In the genomic region with DNA sequence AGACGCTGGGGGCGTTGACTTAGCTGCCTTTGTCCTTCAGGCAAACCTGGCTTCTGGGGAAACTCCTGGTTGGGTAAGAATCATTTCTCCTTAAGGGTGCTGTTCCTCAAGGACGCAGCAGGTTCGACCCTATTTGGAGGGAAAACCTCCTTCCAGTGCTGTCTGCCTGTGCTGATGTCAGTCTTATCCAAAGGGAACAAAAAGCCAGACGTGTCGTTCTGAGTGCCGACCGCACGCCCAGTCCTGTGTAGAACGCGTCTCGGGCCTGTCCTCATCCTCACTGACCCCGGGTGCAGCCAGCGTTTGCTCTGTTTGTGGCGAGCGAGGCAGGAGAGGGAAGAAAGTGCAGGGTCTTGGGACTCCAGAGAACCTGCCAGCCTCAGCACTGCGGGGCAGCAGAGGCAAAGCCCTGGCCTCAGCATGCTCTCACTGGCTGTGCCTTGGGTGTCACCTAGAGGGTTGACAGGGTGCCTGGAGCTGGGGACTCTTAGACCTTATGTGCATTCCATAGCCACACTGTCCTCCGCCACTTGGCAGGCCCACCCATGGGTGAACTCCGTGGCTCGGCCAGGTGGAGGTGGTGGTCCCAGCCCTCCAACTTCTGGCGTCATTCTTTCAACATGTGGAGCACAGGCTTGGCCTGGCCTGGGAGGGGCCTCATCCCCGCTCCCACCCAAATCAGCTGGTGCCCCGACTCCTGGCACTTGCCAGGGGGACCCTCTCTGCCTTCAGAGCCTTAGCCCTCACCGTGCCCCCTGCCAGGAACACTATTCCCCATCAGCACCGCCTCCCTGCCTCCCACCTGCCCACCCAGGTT, we compare ENCODE assay signal across 12 cellular contexts. TPM values are rescaled to one million over a fixed set of nuclear protein-coding genes. Genes with fewer than 3 reads are reported as not detected.
DNase-seq lines count a peak whose midpoint lies in the region; ATAC-seq, FAIRE-seq and TF ChIP-seq lines count a peak whose summit lies in the region.
"Had no signal": no experiment of that assay in that cellular context is flagged by ENCODE, and none has a peak within 500 bp of the region (broad histone marks: within the 10 kb centered on the region; RNA-seq: fewer than 3 reads in every experiment).

No MANE protein-coding gene starts in this region.

- H2BK5ac ChIP-seq in mesenchymal stem cell (ENCODE audit: low read depth, low read length, poor library complexity, severe bottlenecking) = no peak overlapping the region

- H3K18ac ChIP-seq in mesenchymal stem cell (ENCODE audit: low read depth in 1 of 2, low read length in 2 of 2) = no peak overlapping the region

- H4K91ac ChIP-seq in mesenchymal stem cell (ENCODE audit: low read length) = peak overlapping the region; percentile 28

- peaks cover 4% of the 10 kb centered on the region; the same call in 1 of the 2 replicates for H4K20me1 ChIP-seq in HepG2 (ENCODE audit: insufficient read depth, low read length)

- peaks cover 60% of the 10 kb centered on the region for H3K79me1 ChIP-seq in mesenchymal stem cell (replicated peaks; ENCODE audit: low read length, poor library complexity, severe bottlenecking)

- H3K14ac ChIP-seq in mesenchymal stem cell (ENCODE audit: low read length in 2 of 2) = peak overlapping the region in 1 of 2 experiments; percentile 14

- H3K4me1 Mint-ChIP-seq in activated T-helper 17 cell treated with anti-CD3 and anti-CD28 coated beads, Interleukin-2, amount 50 U/mL, for 72 hours = peaks cover 26% of the 10 kb centered on the region

- H3K36me3 Mint-ChIP-seq in activated T-helper 17 cell treated with anti-CD3 and anti-CD28 coated beads, Interleukin-2, amount 50 U/mL, for 72 hours (ENCODE audit: low read depth) = peaks cover 24% of the 10 kb centered on the region

- no peak overlapping the region for H2BK12ac ChIP-seq in mesenchymal stem cell (ENCODE audit: low read length in 2 of 2)

- WGBS in HepG2 (ENCODE audit: low lambda C conversion rate) = 93% methylated on average over 25 of the region's 25 CpGs
- 94% methylated on average over 8 of the region's 25 CpGs for WGBS in right lobe of liver (ENCODE audit: insufficient coverage, low coverage, low lambda C conversion rate, missing lambda C conversion rate)
- WGBS in mesenchymal stem cell = 95% methylated on average over 25 of the region's 25 CpGs

- H3K4me3 Mint-ChIP-seq in activated T-helper 17 cell treated with anti-CD3 and anti-CD28 coated beads, Interleukin-2, amount 50 U/mL, for 72 hours = no peak overlapping the region

- peak; percentile 36 for TF ChIP-seq CTCF in HepG2 (CRISPR knock-in tag; IDR thresholded peaks at IDR 0.05)
- no peak for TF ChIP-seq CTCF in right lobe of liver (IDR thresholded peaks at IDR 0.05)
- no peak for TF ChIP-seq CTCF in uterus (IDR thresholded peaks at IDR 0.05)

- DNase-seq in HepG2 (ENCODE audit: low spot score) (no peak), right lobe of liver (no peak), mesenchymal stem cell (no peak), uterus (no peak), hypothalamus (lab: John Stamatoyannopoulos, UW) (no peak), NCI-H82 (lab: John Stamatoyannopoulos, UW) (no peak)
- DNase-seq in stimulated activated naive CD4-positive, alpha-beta T cell (lab: John Stamatoyannopoulos, UW) = no peak
- DNase-seq: activated CD4-positive, alpha-beta T cell treated with anti-CD3 and anti-CD28 coated beads, Interleukin-2, amount 50 U/mL, for 1 hour; SIG-M5 had no signal

- TF ChIP-seq POLR2A in HepG2 (IDR thresholded peaks at IDR 0.05; ENCODE audit: insufficient read depth in 1 of 2, low read depth in 2 of 2, low read length in 2 of 2) (no peak), right lobe of liver (IDR thresholded peaks at IDR 0.05) (no peak), uterus (IDR thresholded peaks at IDR 0.05) (no peak)

- in situ Hi-C loops in HepG2 (cut with HindIII; ENCODE audit: extremely low pct_ligation_motif_present, low pct_unique_long_range_greater_than_20kb) = no loop called here

- no peak overlapping the region for H3K23ac ChIP-seq in mesenchymal stem cell (ENCODE audit: low read length in 2 of 2)

- H3K27ac Mint-ChIP-seq in activated T-helper 17 cell treated with anti-CD3 and anti-CD28 coated beads, Interleukin-2, amount 50 U/mL, for 72 hours = peak overlapping the region; percentile 78

- peaks cover 45% of the 10 kb centered on the region for H3K4me1 ChIP-seq in HepG2 (ENCODE audit: insufficient read depth, low read length)
- peaks cover 0 to 25% (median 0%) of the 10 kb centered on the region in 4 donors for H3K4me1 ChIP-seq in right lobe of liver
- peaks cover 36% of the 10 kb centered on the region for H3K4me1 ChIP-seq in mesenchymal stem cell (ENCODE audit: control insufficient read depth, insufficient read depth, low read depth, low read length)
- peaks cover 0 to 8% of the 10 kb centered on the region in 2 donors for H3K4me1 ChIP-seq in uterus

- BruUV-seq in HepG2 (replicated peaks; lab: Mats Ljungman, UMichigan) = no TSS peak

- H3K27me3 Mint-ChIP-seq in activated T-helper 17 cell treated with anti-CD3 and anti-CD28 coated beads, Interleukin-2, amount 50 U/mL, for 72 hours = no peaks in the 10 kb centered on the region

- POLR2A ChIA-PET in HepG2 (lab: Yijun Ruan, JAX) = no interaction called here

- H3K79me2 ChIP-seq in HepG2 (ENCODE audit: insufficient read depth, low read length) = no peaks in the 10 kb centered on the region

- intact Hi-C loops in HepG2 (cut with micrococcal nuclease; ENCODE audit: unreplicated experiment) (no loop called here), right lobe of liver (cut with DNase I) (no loop called here), uterus (cut with DNase I; ENCODE audit: low total_unique reads) (no loop called here)

- H3K4me2 ChIP-seq in HepG2 (ENCODE audit: low read depth, low read length) (no peak overlapping the region), mesenchymal stem cell (ENCODE audit: low read length, poor library complexity, severe bottlenecking) (no peak overlapping the region)

- no peaks in the 10 kb centered on the region for H3K9me3 ChIP-seq in HepG2 (ENCODE audit: low read length)
- H3K9me3 ChIP-seq in right lobe of liver = no peaks in the 10 kb centered on the region
- H3K9me3 ChIP-seq in mesenchymal stem cell (ENCODE audit: control insufficient read depth, low read length) = no peaks in the 10 kb centered on the region
- H3K9me3 ChIP-seq in uterus = no peaks in the 10 kb centered on the region
- H3K9me3 ChIP-seq: ovary had no signal

- no peak overlapping the region for H2AFZ ChIP-seq in HepG2 (ENCODE audit: low read length)
- H2AFZ ChIP-seq in mesenchymal stem cell (ENCODE audit: low read depth, low read length) = no peak overlapping the region

- H4K8ac ChIP-seq in mesenchymal stem cell (ENCODE audit: low read length) = no peak overlapping the region

- TF ChIP-seq EP300 in HepG2 (IDR thresholded peaks at IDR 0.05; ENCODE audit: low read depth in 2 of 2, low read length in 2 of 2) = no peak
- no peak for TF ChIP-seq EP300 in HepG2 (CRISPR knock-in tag; IDR thresholded peaks at IDR 0.05; ENCODE audit: borderline replicate concordance)

- peak; percentile 5 for ATAC-seq in HepG2
- no peak for ATAC-seq in right lobe of liver
- no peak for ATAC-seq in activated T-helper 17 cell treated with anti-CD3 and anti-CD28 coated beads, Interleukin-2, amount 50 U/mL, for 72 hours (replicated peaks)

- CTCF ChIA-PET in HepG2 (lab: Yijun Ruan, JAX; ENCODE audit: low intra/inter-chr PET ratio, low total read pairs) = interaction anchor here (1.2 kb wide), 1 partner anchor 142 kb away, joined by 3 read pairs; no protein-coding TSS in a partner anchor

- no peak overlapping the region for H2BK15ac ChIP-seq in mesenchymal stem cell (ENCODE audit: low read depth, poor library complexity, severe bottlenecking)

- H3K4me3 ChIP-seq in HepG2 (replicated peaks in 1 of 3; ENCODE audit: insufficient read depth in 1 of 3, low read depth in 2 of 3, low read length in 3 of 3) (no peak overlapping the region), right lobe of liver (no peak overlapping the region), mesenchymal stem cell (ENCODE audit: insufficient read depth in 1 of 2, low read depth in 1 of 2, low read length in 2 of 2) (no peak overlapping the region), uterus (no peak overlapping the region)
- H3K4me3 ChIP-seq: ovary had no signal

- no peak for FAIRE-seq in HepG2 (lab: Jason Lieb, UNC)
- FAIRE-seq: keratinocyte had no signal

- no peak overlapping the region for H3K4ac ChIP-seq in mesenchymal stem cell (ENCODE audit: low read depth in 1 of 2, low read length in 2 of 2)

- H3K27me3 ChIP-seq in HepG2 (ENCODE audit: control insufficient read depth in 1 of 2, insufficient read depth in 2 of 2, low read length in 2 of 2) (no peaks in the 10 kb centered on the region), right lobe of liver (no peaks in the 10 kb centered on the region), mesenchymal stem cell (ENCODE audit: control insufficient read depth in 1 of 2, insufficient read depth in 1 of 2, low read length in 2 of 2) (no peaks in the 10 kb centered on the region), uterus (no peaks in the 10 kb centered on the region)
- H3K27me3 ChIP-seq: ovary had no signal

- no peaks in the 10 kb centered on the region for H3K9me3 Mint-ChIP-seq in activated T-helper 17 cell treated with anti-CD3 and anti-CD28 coated beads, Interleukin-2, amount 50 U/mL, for 72 hours

- no peak overlapping the region for H3K27ac ChIP-seq in HepG2 (ENCODE audit: extremely low read length, insufficient read depth, low read length)
- H3K27ac ChIP-seq in right lobe of liver = peak overlapping the region in 1 of 3 donors; percentile 64
- no peak overlapping the region for H3K27ac ChIP-seq in mesenchymal stem cell (ENCODE audit: low read length, poor library complexity, severe bottlenecking)
- peak overlapping the region; percentile 25 to 59 for H3K27ac ChIP-seq in uterus

- H2BK120ac ChIP-seq in mesenchymal stem cell (ENCODE audit: low read depth, low read length) = no peak overlapping the region

- H3K9ac ChIP-seq in HepG2 (ENCODE audit: insufficient read depth, low read depth, low read length) = no peak overlapping the region
- H3K9ac ChIP-seq in mesenchymal stem cell (ENCODE audit: low read length) = no peak overlapping the region

- H3K36me3 ChIP-seq in HepG2 (replicated peaks in 1 of 2; ENCODE audit: control insufficient read depth in 1 of 2, insufficient read depth in 2 of 2, low read length in 2 of 2) = peaks cover 19 to 29% of the 10 kb centered on the region in 2 experiments
- peaks cover 2 to 23% (median 6%) of the 10 kb centered on the region in 4 donors for H3K36me3 ChIP-seq in right lobe of liver
- H3K36me3 ChIP-seq in mesenchymal stem cell (ENCODE audit: control insufficient read depth in 1 of 2, insufficient read depth in 2 of 2, low read depth in 1 of 2, low read length in 2 of 2) = peaks cover 37 to 55% of the 10 kb centered on the region in 2 experiments
- no peaks in the 10 kb centered on the region for H3K36me3 ChIP-seq in uterus
- H3K36me3 ChIP-seq: ovary had no signal

- no peak overlapping the region for H2AK5ac ChIP-seq in mesenchymal stem cell (ENCODE audit: low read length, severe bottlenecking)

- 0 out of 2 replicates have a peak, but pooled peaks have one; percentile 2 for TF ChIP-seq RAD21 in HepG2 (CRISPR knock-in tag; IDR thresholded peaks at IDR 0.05)

RNA-seq across cellular contexts. Expression of gene SNN, which starts 6.0 kb away (rescaled TPM):
- total RNA-seq in HepG2 (2016; rRNA removed; fragmentation: Illumina TruSeq; extraction: Trizol) = 8.4 TPM in 2 replicates
- 7.1 and 8.0 TPM in 2 replicates for total RNA-seq in HepG2 (2016; cell fraction: cytosol; rRNA removed; fragmentation: Illumina TruSeq; extraction: Trizol; ENCODE audit: low read depth)
- 6.0 and 8.2 TPM in 2 replicates for total RNA-seq in HepG2 (2016; cell fraction: insoluble cytoplasmic fraction; rRNA removed; fragmentation: Illumina TruSeq; extraction: Trizol)
- total RNA-seq in HepG2 (2016; cell fraction: membrane; rRNA removed; fragmentation: Illumina TruSeq; extraction: Trizol) = 18.8 and 19.0 TPM in 2 replicates
- total RNA-seq in HepG2 (2016; cell fraction: nucleus; rRNA removed; fragmentation: Illumina TruSeq; extraction: Trizol) = 4.0 and 5.8 TPM in 2 replicates
- 5.2 and 5.6 TPM in 2 replicates for polyA plus RNA-seq in HepG2 (2011; rRNA removed)
- 4.6 and 5.0 TPM in 2 replicates for polyA plus RNA-seq in HepG2 (2011; cell fraction: cytosol; rRNA removed)
- polyA plus RNA-seq in HepG2 (2011; cell fraction: nucleus; rRNA removed) = 4.7 and 4.9 TPM in 2 replicates
- polyA plus RNA-seq in HepG2 (2012) = 3.0 and 3.4 TPM in 2 replicates
- 8.8 and 9.8 TPM in 2 replicates for polyA plus RNA-seq in HepG2 (2016; cell fraction: cytosol; fragmentation: Illumina TruSeq; extraction: Trizol; ENCODE audit: low read depth)
- polyA plus RNA-seq in HepG2 (2016; cell fraction: insoluble cytoplasmic fraction; fragmentation: Illumina TruSeq; extraction: Trizol; ENCODE audit: low read depth) = 8.1 and 9.3 TPM in 2 replicates
- 17.1 and 17.3 TPM in 2 replicates for polyA plus RNA-seq in HepG2 (2016; cell fraction: membrane; fragmentation: Illumina TruSeq; extraction: Trizol; ENCODE audit: low read depth)
- polyA plus RNA-seq in HepG2 (2016; cell fraction: nucleus; fragmentation: Illumina TruSeq; extraction: Trizol; ENCODE audit: insufficient read depth, low read depth) = 7.7 and 8.0 TPM in 2 replicates
- 2.2 and 3.6 TPM in 2 replicates for polyA minus RNA-seq in HepG2 (2011; rRNA and poly(A)+ RNA removed; ENCODE audit: low replicate concordance)
- polyA minus RNA-seq in HepG2 (2011; cell fraction: cytosol; rRNA and poly(A)+ RNA removed) = 1.6 and 1.9 TPM in 2 replicates
- polyA minus RNA-seq in HepG2 (2011; cell fraction: nucleus; rRNA and poly(A)+ RNA removed) = 4.4 and 4.9 TPM in 2 replicates
- 1 to 10 TPM; 3.5 to 7.9 (median 5.6) TPM for total RNA-seq in right lobe of liver
- total RNA-seq in activated T-helper 17 cell treated with anti-CD3 and anti-CD28 coated beads, Interleukin-2, amount 50 U/mL, for 72 hours = 1 to 10 TPM; 3.3 to 4.9 TPM
- polyA plus RNA-seq in mesenchymal stem cell (2013, experiment 1 of 2) = 10.0 TPM
- polyA plus RNA-seq in mesenchymal stem cell (2013, experiment 2 of 2) = 10.1 TPM
- total RNA-seq in uterus = 10 to 100 TPM in 3 of 4 donors, 1 to 10 TPM in 1; 4.1 to 30.1 (median 23.0) TPM

Comparison
In these comparisons a context has a peak if more than half of its experiments do, and no peak if none do; other contexts are left out.
1. H3K27ac ChIP-seq: peak in uterus (2 of 2); none in HepG2 (single experiment) and mesenchymal stem cell (single experiment).